In genomic region chr6:2899596-2899995, GRCh38 we compare ENCODE assay signal across 15 cellular contexts. TPM values are rescaled to one million over a fixed set of nuclear protein-coding genes. Genes with fewer than 3 reads are reported as not detected.
DNase-seq lines count a peak whose midpoint lies in the region; ATAC-seq and FAIRE-seq lines count a peak whose summit lies in the region.
"Had no signal": no experiment of that assay in that cellular context is flagged by ENCODE, and none has a peak within 500 bp of the region (broad histone marks: within the 10 kb centered on the region; RNA-seq: fewer than 3 reads in every experiment).

No MANE protein-coding gene starts in this region.

- H3K27me3 Mint-ChIP-seq in CD8-positive, alpha-beta memory T cell, result no peaks in the 10 kb centered on the region
- H3K27me3 Mint-ChIP-seq in activated CD8-positive, alpha-beta T cell treated with anti-CD3 and anti-CD28 coated beads, Interleukin-2, amount 10 ng/mL, durations not matched to agents 7 days and 5 days (ENCODE audit: low read depth), result no peaks in the 10 kb centered on the region

- no peak overlapping the region for H2BK5ac ChIP-seq in mesendoderm (ENCODE audit: low read length)

- no CpG with 5 or more reads among the region's 6 CpGs for WGBS in mesendoderm (ENCODE audit: extremely low coverage, insufficient coverage, low lambda C conversion rate)

- no peak overlapping the region for H2BK15ac ChIP-seq in mesendoderm (replicated peaks; ENCODE audit: low read depth)

- H2AK5ac ChIP-seq in mesendoderm (ENCODE audit: low read length), result no peak overlapping the region

- H2BK120ac ChIP-seq in mesendoderm (ENCODE audit: low read depth, low read length), result no peak overlapping the region

- no peak overlapping the region for H3K4me2 ChIP-seq in mesendoderm (ENCODE audit: low read length)

- no peak overlapping the region for H4K5ac ChIP-seq in mesendoderm (ENCODE audit: low read length)

- H3K9me3 Mint-ChIP-seq in CD8-positive, alpha-beta memory T cell, result no peaks in the 10 kb centered on the region
- no peaks in the 10 kb centered on the region for H3K9me3 Mint-ChIP-seq in activated CD8-positive, alpha-beta T cell treated with anti-CD3 and anti-CD28 coated beads, Interleukin-2, amount 10 ng/mL, durations not matched to agents 7 days and 5 days (ENCODE audit: insufficient read depth)

- H3K4me1 ChIP-seq in CD8-positive, alpha-beta memory T cell (ENCODE audit: insufficient read depth, low read length), result peaks cover 57% of the 10 kb centered on the region
- peaks cover 4% of the 10 kb centered on the region for H3K4me1 ChIP-seq in mesendoderm (ENCODE audit: control insufficient read depth, low read depth, low read length)
- H3K4me1 ChIP-seq: pancreas had no signal

- peaks cover 54 to 65% (median 60%) of the 10 kb centered on the region in 3 donors for H3K4me1 Mint-ChIP-seq in CD8-positive, alpha-beta memory T cell
- H3K4me1 Mint-ChIP-seq in activated CD8-positive, alpha-beta T cell treated with anti-CD3 and anti-CD28 coated beads, Interleukin-2, amount 10 ng/mL, durations not matched to agents 7 days and 5 days (ENCODE audit: low read depth), result peaks cover 52% of the 10 kb centered on the region

- H3K9me3 ChIP-seq in CD8-positive, alpha-beta memory T cell (ENCODE audit: low read length), result no peaks in the 10 kb centered on the region
- H3K9me3 ChIP-seq: pancreas had no signal

- H3K27ac Mint-ChIP-seq in CD8-positive, alpha-beta memory T cell, result peak overlapping the region; percentile 93 to 100 (median 98)
- H3K27ac Mint-ChIP-seq in activated CD8-positive, alpha-beta T cell treated with anti-CD3 and anti-CD28 coated beads, Interleukin-2, amount 10 ng/mL, durations not matched to agents 7 days and 5 days, result peak overlapping the region; percentile 47

- POLR2A ChIA-PET in CD8-positive, alpha-beta memory T cell (lab: Charles Lee), result interaction anchor here (1.9 to 2.4 kb wide), 3 partner anchors 20 to 58 kb away, joined by 9 to 12 read pairs (median 11); partner anchors contain the start of gene SERPINB1
- POLR2A ChIA-PET in activated CD8-positive, alpha-beta T cell treated with anti-CD3 and anti-CD28 coated beads, Interleukin-2, amount 10 ng/mL, durations not matched to agents 7 days and 5 days (lab: Charles Lee), result interaction anchor here (0.7 to 2.3 kb wide), 6 partner anchors 18 to 90 kb away, joined by 3 to 7 read pairs (median 6); no protein-coding TSS in a partner anchor

- no peak overlapping the region for H4K8ac ChIP-seq in mesendoderm (ENCODE audit: low read depth, low read length)

- H3K27me3 ChIP-seq in CD8-positive, alpha-beta memory T cell (ENCODE audit: insufficient read depth, low read length, poor library complexity, severe bottlenecking), result no peaks in the 10 kb centered on the region
- H3K27me3 ChIP-seq in mesendoderm (ENCODE audit: insufficient read depth, low read length, poor library complexity) (no peaks in the 10 kb centered on the region), H7 (ENCODE audit: control insufficient read depth, insufficient read depth, low read length) (no peaks in the 10 kb centered on the region; the same call in 1 of the 2 replicates)
- H3K27me3 ChIP-seq: cardiac muscle cell, pancreas had no signal

- CTCF ChIA-PET in CD8-positive, alpha-beta memory T cell (lab: Charles Lee), result interaction anchor here (1.1 to 3.8 kb wide), 14 partner anchors 10 to 90 kb away, joined by 3 to 35 read pairs (median 4); partner anchors contain the start of gene SERPINB1
- CTCF ChIA-PET in activated CD8-positive, alpha-beta T cell treated with anti-CD3 and anti-CD28 coated beads, Interleukin-2, amount 10 ng/mL, durations not matched to agents 7 days and 5 days (lab: Charles Lee), result interaction anchor here (0.8 to 4.9 kb wide), 8 partner anchors 12 to 108 kb away, joined by 3 to 48 read pairs (median 16); partner anchors contain the start of gene SERPINB1

- peaks cover 30 to 77% (median 47%) of the 10 kb centered on the region in 3 donors for H3K36me3 Mint-ChIP-seq in CD8-positive, alpha-beta memory T cell
- H3K36me3 Mint-ChIP-seq in activated CD8-positive, alpha-beta T cell treated with anti-CD3 and anti-CD28 coated beads, Interleukin-2, amount 10 ng/mL, durations not matched to agents 7 days and 5 days (ENCODE audit: low read depth), result peaks cover 72% of the 10 kb centered on the region

- peak; percentile 80 for FAIRE-seq in GM19239 (lab: Jason Lieb, UNC)
- FAIRE-seq: pancreas had no signal

- H3K79me2 ChIP-seq in mesendoderm (ENCODE audit: control insufficient read depth, insufficient read depth, low read length), result peaks cover 43% of the 10 kb centered on the region

- peak overlapping the region; percentile 38 for H3K27ac ChIP-seq in CD8-positive, alpha-beta memory T cell (ENCODE audit: low read depth, low read length)
- no peak overlapping the region for H3K27ac ChIP-seq in mesendoderm (ENCODE audit: low read depth, low read length)
- H3K27ac ChIP-seq: cardiac muscle cell, pancreas had no signal

- no peak for ATAC-seq in activated CD8-positive, alpha-beta T cell treated with anti-CD3 and anti-CD28 coated beads, Interleukin-2, amount 10 ng/mL, durations not matched to agents 7 days and 5 days
- no peak for ATAC-seq in GM18517 (IDR thresholded peaks at IDR 0.05; ENCODE audit: unreplicated experiment)
- ATAC-seq: pancreas had no signal

- H3K4ac ChIP-seq in mesendoderm (ENCODE audit: low read depth, low read length), result no peak overlapping the region

- no peak overlapping the region for H3K23ac ChIP-seq in mesendoderm (ENCODE audit: low read length)

- DNase-seq in CD8-positive, alpha-beta memory T cell, result no peak
- DNase-seq in GM19239 (ENCODE audit: insufficient read length, low spot score) (no peak), mesendoderm (no peak), NCI-H2227 treated with DMSO at 0.1 percent for 48 hours (lab: John Stamatoyannopoulos, UW) (no peak), CD1c-positive myeloid dendritic cell (ENCODE audit: extremely low spot score) (no peak), H7 (no peak)
- DNase-seq in activated CD8-positive, alpha-beta T cell treated with anti-CD3 and anti-CD28 coated beads, Interleukin-2, amount 10 ng/mL, durations not matched to agents 7 days and 5 days, result peak; percentile 32
- DNase-seq: mammary epithelial cell, NCI-H2029, pancreas, substantia nigra, SW 1271 had no signal

- H3K56ac ChIP-seq in mesendoderm (ENCODE audit: low read length), result peak overlapping the region; percentile 68

- peaks cover 5% of the 10 kb centered on the region for H3K79me1 ChIP-seq in mesendoderm (ENCODE audit: low read length)

- H3K9ac ChIP-seq in mesendoderm (ENCODE audit: low read length), result peak overlapping the region; percentile 42

- H3K4me3 ChIP-seq in CD8-positive, alpha-beta memory T cell (ENCODE audit: low read length), result peak overlapping the region; percentile 95
- no peak overlapping the region for H3K4me3 ChIP-seq in mesendoderm (ENCODE audit: low read length)
- no peak overlapping the region for H3K4me3 ChIP-seq in H7 (ENCODE audit: insufficient read depth, low read depth, low read length)
- H3K4me3 ChIP-seq: cardiac muscle cell, pancreas had no signal

- H3K36me3 ChIP-seq in CD8-positive, alpha-beta memory T cell (ENCODE audit: insufficient read depth, low read length), result peaks cover 34% of the 10 kb centered on the region
- H3K36me3 ChIP-seq in mesendoderm (ENCODE audit: control insufficient read depth, insufficient read depth, low read length) (peaks cover 4% of the 10 kb centered on the region), H7 (replicated peaks; ENCODE audit: control insufficient read depth, insufficient read depth, low read length) (peaks cover 19% of the 10 kb centered on the region)
- H3K36me3 ChIP-seq: cardiac muscle cell, pancreas had no signal

- peak overlapping the region; percentile 94 to 100 (median 100) for H3K4me3 Mint-ChIP-seq in CD8-positive, alpha-beta memory T cell
- H3K4me3 Mint-ChIP-seq in activated CD8-positive, alpha-beta T cell treated with anti-CD3 and anti-CD28 coated beads, Interleukin-2, amount 10 ng/mL, durations not matched to agents 7 days and 5 days, result peak overlapping the region; percentile 94

- H3K18ac ChIP-seq in mesendoderm (ENCODE audit: low read length), result no peak overlapping the region

RNA-seq across cellular contexts. Expression of gene SERPINB9, which starts 3.5 kb away (rescaled TPM):
- total RNA-seq in CD8-positive, alpha-beta memory T cell, result 10 to 100 TPM; 63.5 to 65.1 TPM
- 42.3 TPM for polyA plus RNA-seq in CD8-positive, alpha-beta memory T cell
- 10 to 100 TPM; 36.9 to 38.1 TPM for total RNA-seq in activated CD8-positive, alpha-beta T cell treated with anti-CD3 and anti-CD28 coated beads, Interleukin-2, amount 10 ng/mL, durations not matched to agents 7 days and 5 days
- 281 TPM for polyA plus RNA-seq in mesendoderm (2013, experiment 1 of 2)
- polyA plus RNA-seq in mesendoderm (2013, experiment 2 of 2), result 280 TPM
- 46.4 and 57.1 TPM in 2 replicates for total RNA-seq in H7 (2014; rRNA removed; shearing (Covaris generic))
- total RNA-seq: H4 had no signal

RNA-seq across cellular contexts. Expression of gene SERPINB1, which starts 57.9 kb away (rescaled TPM):
- 10 to 100 TPM; 40.4 to 42.4 TPM for total RNA-seq in CD8-positive, alpha-beta memory T cell
- polyA plus RNA-seq in CD8-positive, alpha-beta memory T cell, result 103 TPM
- 10 to 100 TPM; 55.1 to 57.1 TPM for total RNA-seq in activated CD8-positive, alpha-beta T cell treated with anti-CD3 and anti-CD28 coated beads, Interleukin-2, amount 10 ng/mL, durations not matched to agents 7 days and 5 days
- 13.7 TPM for polyA plus RNA-seq in mesendoderm (2013, experiment 1 of 2)
- 12.7 TPM for polyA plus RNA-seq in mesendoderm (2013, experiment 2 of 2)
- total RNA-seq in H7 (2014; rRNA removed; shearing (Covaris generic)), result 13.6 and 14.1 TPM in 2 replicates
